In genomic region chr20:25207149-25207959, GRCh38 we compare ENCODE assay signal across 1 cellular context.
TF ChIP-seq lines count a peak whose summit lies in the region.

No MANE protein-coding gene starts in this region.

TF ChIP-seq in A549, 52 proteins besides CTCF, POLR2A, EP300 and RAD21 (continued from another document):
- no peak for TF ChIP-seq REST (IDR thresholded peaks at IDR 0.05)
- TF ChIP-seq JUN (IDR thresholded peaks at IDR 0.05) = no peak
- TF ChIP-seq NFE2L2 (conservative IDR thresholded peaks at IDR 0.05; ENCODE audit: low read length) = no peak
- no peak for TF ChIP-seq NPAS2 (CRISPR knock-in tag; IDR thresholded peaks at IDR 0.05; ENCODE audit: borderline replicate concordance)
- no peak for TF ChIP-seq TP53 (CRISPR knock-in tag; IDR thresholded peaks at IDR 0.05)
